8 cellular contexts compared by ENCODE assay signal in the genomic region with DNA sequence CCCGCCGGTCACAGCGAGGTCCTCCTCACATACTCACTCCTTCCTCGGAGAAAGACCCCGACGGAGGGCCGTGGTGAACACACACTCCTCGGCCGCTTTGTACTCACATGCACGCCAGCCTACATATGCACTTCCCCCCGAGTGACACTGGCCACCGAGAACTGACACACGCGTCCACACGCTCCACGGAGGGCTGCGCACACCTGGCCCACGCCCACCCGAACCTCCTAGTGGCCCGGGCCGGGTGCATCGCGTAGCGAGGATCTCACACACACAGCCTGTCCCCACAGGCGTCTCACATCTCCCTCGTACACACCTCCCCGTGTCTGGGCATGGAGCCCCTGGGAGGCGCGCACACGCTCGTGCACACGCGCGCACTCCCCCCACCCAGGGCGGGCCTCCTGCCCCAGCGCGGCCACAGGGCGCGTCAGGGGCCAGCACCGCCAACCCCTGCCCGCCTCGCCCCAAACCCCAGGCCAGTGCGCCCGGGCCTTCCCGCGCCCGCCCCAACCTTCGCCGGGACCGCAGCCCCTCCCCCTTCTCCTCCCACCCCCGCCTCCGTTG. TPM values are rescaled to one million over a fixed set of nuclear protein-coding genes. Genes with fewer than 3 reads are reported as not detected.
DNase-seq lines count a peak whose midpoint lies in the region; FAIRE-seq and TF ChIP-seq lines count a peak whose summit lies in the region.

No MANE protein-coding gene starts in this region.

- no peak overlapping the region for H3K27ac ChIP-seq in effector memory CD4-positive, alpha-beta T cell (ENCODE audit: insufficient read depth, low read length, poor library complexity, severe bottlenecking)
- peak overlapping the region; percentile 76 for H3K27ac ChIP-seq in muscle layer of colon (ENCODE audit: low read depth, low read length)
- peak overlapping the region; percentile 87 for H3K27ac ChIP-seq in vagina

- TF ChIP-seq CTCF in vagina (IDR thresholded peaks at IDR 0.05), result no peak

- peaks cover 13% of the 10 kb centered on the region for H3K27me3 ChIP-seq in effector memory CD4-positive, alpha-beta T cell (replicated peaks; ENCODE audit: control insufficient read depth, insufficient read depth, low read length, poor library complexity, severe bottlenecking)
- no peaks in the 10 kb centered on the region for H3K27me3 ChIP-seq in muscle layer of colon (ENCODE audit: control insufficient read depth in 1 of 2, insufficient read depth in 2 of 2, low read length in 2 of 2)
- H3K27me3 ChIP-seq in vagina, result no peaks in the 10 kb centered on the region

- peak overlapping the region; percentile 26 for H3K9ac ChIP-seq in muscle layer of colon (ENCODE audit: low read length)

- no peaks in the 10 kb centered on the region for H3K9me3 ChIP-seq in effector memory CD4-positive, alpha-beta T cell (ENCODE audit: control insufficient read depth, low read length)
- H3K9me3 ChIP-seq in muscle layer of colon (ENCODE audit: low read length) (no peaks in the 10 kb centered on the region), vagina (no peaks in the 10 kb centered on the region)

- peak; percentile 32 for DNase-seq in GM12892 (ENCODE audit: insufficient read length)
- DNase-seq in NCI-H2227 (lab: John Stamatoyannopoulos, UW; ENCODE audit: unreplicated experiment), result peak; percentile 68
- DNase-seq in effector memory CD4-positive, alpha-beta T cell, result no peak
- DNase-seq in vagina (ENCODE audit: extremely low spot score in 2 of 2), result no peak
- DNase-seq in NCI-H187 treated with DMSO at 0.1 percent for 48 hours (lab: John Stamatoyannopoulos, UW), result no peak
- no peak for DNase-seq in activated gamma-delta T cell treated with Interleukin-2 at 50 U/mL for 16 hours
- DNase-seq in midbrain (lab: John Stamatoyannopoulos, UW), result no peak

- H3K36me3 ChIP-seq in effector memory CD4-positive, alpha-beta T cell (ENCODE audit: control insufficient read depth, insufficient read depth, low read length), result no peaks in the 10 kb centered on the region
- H3K36me3 ChIP-seq in muscle layer of colon (ENCODE audit: insufficient read depth, low read length) (no peaks in the 10 kb centered on the region), vagina (no peaks in the 10 kb centered on the region)

- intact Hi-C loops in vagina (cut with DNase I), result no loop called here

- no peak for FAIRE-seq in GM12892 (lab: Jason Lieb, UNC)

- H3K4me1 ChIP-seq in effector memory CD4-positive, alpha-beta T cell (ENCODE audit: control insufficient read depth, insufficient read depth, low read length, poor library complexity, severe bottlenecking), result no peaks in the 10 kb centered on the region
- H3K4me1 ChIP-seq in muscle layer of colon (ENCODE audit: insufficient read depth, low read length) (peaks cover 7% of the 10 kb centered on the region), vagina (peaks cover 18% of the 10 kb centered on the region)

- TF ChIP-seq POLR2A in GM12892 (IDR thresholded peaks at IDR 0.05; ENCODE audit: low read depth, low read length) (no peak), vagina (IDR thresholded peaks at IDR 0.05) (no peak)

- peak overlapping the region; percentile 41 for H3K4me3 ChIP-seq in effector memory CD4-positive, alpha-beta T cell (ENCODE audit: insufficient read depth, low read depth, low read length, poor library complexity, severe bottlenecking)
- H3K4me3 ChIP-seq in muscle layer of colon (ENCODE audit: low read depth in 1 of 2, low read length in 2 of 2) (peak overlapping the region; percentile 69 to 70), vagina (peak overlapping the region; percentile 71 to 74)

RNA-seq across cellular contexts. Expression of a gene that starts 0.4 kb away (rescaled TPM):
- 0.19 TPM for polyA plus RNA-seq in GM12892 (2012; ENCODE audit: missing spikeins)
- 5.6 TPM for total RNA-seq in vagina

Comparison
In these comparisons a context has a peak if more than half of its experiments do, and no peak if none do; other contexts are left out.
1. DNase-seq: peak in GM12892 (single experiment) and NCI-H2227 (single experiment); none in effector memory CD4-positive, alpha-beta T cell (0 of 3), vagina (0 of 2), NCI-H187 treated with DMSO at 0.1 percent for 48 hours (single experiment), activated gamma-delta T cell treated with Interleukin-2 at 50 U/mL for 16 hours (single experiment) and midbrain (single experiment).
2. Peak in every context shown above with its lines, with median percentiles within 50 percentile points of each other: H3K4me3 ChIP-seq.